In the genomic region with DNA sequence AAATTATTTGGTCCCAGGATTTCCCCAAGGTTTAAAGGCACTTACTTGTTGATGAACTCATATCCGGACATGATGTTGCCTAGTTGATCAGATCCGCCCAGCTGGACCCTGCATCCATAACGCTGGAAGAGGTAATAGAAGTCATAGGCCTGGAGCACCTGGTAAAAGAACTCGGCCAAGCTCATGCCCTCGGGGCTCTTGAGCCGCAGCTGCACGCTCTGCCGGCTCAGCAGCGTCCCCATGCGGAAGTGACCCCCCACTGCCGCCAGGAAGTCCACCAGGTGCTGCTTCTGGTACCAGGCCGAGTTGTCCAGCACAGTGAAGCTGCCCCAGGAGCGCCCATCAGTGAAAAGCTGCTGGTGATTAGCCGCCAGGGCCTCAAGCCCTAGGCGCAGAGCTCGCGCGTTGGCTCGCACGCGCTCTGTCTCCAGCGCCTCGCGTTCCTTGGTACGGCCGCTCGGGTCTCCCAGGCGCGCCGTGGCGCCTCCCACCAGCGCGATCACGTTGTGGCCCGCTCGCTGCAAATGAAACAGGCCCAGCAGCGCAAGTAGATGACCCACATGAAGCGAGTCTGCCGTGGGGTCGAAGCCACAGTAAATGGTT, we compare ENCODE assay signal across 1 cellular context.
A peak's percentile ranks its signal among the peaks of the same experiment; 100 is the strongest.
TF ChIP-seq lines count a peak whose summit lies in the region.

No MANE protein-coding gene starts in this region.

TF ChIP-seq in GM12878, 131 proteins besides CTCF, POLR2A, EP300 and RAD21 (continued from another document):
- TF ChIP-seq, protein P1, sequence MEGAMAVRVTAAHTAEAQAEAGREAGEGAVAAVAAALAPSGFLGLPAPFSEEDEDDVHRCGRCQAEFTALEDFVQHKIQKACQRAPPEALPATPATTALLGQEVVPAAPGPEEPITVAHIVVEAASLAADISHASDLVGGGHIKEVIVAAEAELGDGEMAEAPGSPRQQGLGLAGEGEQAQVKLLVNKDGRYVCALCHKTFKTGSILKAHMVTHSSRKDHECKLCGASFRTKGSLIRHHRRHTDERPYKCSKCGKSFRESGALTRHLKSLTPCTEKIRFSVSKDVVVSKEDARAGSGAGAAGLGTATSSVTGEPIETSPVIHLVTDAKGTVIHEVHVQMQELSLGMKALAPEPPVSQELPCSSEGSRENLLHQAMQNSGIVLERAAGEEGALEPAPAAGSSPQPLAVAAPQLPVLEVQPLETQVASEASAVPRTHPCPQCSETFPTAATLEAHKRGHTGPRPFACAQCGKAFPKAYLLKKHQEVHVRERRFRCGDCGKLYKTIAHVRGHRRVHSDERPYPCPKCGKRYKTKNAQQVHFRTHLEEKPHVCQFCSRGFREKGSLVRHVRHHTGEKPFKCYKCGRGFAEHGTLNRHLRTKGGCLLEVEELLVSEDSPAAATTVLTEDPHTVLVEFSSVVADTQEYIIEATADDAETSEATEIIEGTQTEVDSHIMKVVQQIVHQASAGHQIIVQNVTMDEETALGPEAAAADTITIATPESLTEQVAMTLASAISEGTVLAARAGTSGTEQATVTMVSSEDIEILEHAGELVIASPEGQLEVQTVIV (IDR thresholded peaks at IDR 0.05; ENCODE audit: borderline replicate concordance, partially characterized antibody), result peak; percentile 47
- TF ChIP-seq TAF1 (IDR thresholded peaks at IDR 0.05; ENCODE audit: borderline replicate concordance, low read depth, low read length) (peak; percentile 41; the same call in 1 of the 2 replicates), GATAD2B (conservative IDR thresholded peaks at IDR 0.05; ENCODE audit: low read depth) (peak; percentile 56), SMARCA5 (IDR thresholded peaks at IDR 0.05) (peak; percentile 94), RELA (IDR thresholded peaks at IDR 0.05; ENCODE audit: borderline replicate concordance, partially characterized antibody) (no peak), RB1 (IDR thresholded peaks at IDR 0.05; ENCODE audit: borderline replicate concordance) (peak; percentile 84; the same call in 1 of the 2 replicates), CREB1 (IDR thresholded peaks at IDR 0.05; ENCODE audit: low read depth) (0 out of 2 replicates have a peak, but pooled peaks have one; percentile 15)
- TF ChIP-seq, protein P2, sequence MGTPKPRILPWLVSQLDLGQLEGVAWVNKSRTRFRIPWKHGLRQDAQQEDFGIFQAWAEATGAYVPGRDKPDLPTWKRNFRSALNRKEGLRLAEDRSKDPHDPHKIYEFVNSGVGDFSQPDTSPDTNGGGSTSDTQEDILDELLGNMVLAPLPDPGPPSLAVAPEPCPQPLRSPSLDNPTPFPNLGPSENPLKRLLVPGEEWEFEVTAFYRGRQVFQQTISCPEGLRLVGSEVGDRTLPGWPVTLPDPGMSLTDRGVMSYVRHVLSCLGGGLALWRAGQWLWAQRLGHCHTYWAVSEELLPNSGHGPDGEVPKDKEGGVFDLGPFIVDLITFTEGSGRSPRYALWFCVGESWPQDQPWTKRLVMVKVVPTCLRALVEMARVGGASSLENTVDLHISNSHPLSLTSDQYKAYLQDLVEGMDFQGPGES (IDR thresholded peaks at IDR 0.05), result no peak
TF ChIP-seq in GM12878: peak in this region for 31.
